In genomic region chr18:75205760-75206109, GRCh38 we compare ENCODE assay signal across 9 cellular contexts. TPM values are rescaled to one million over a fixed set of nuclear protein-coding genes. Genes with fewer than 3 reads are reported as not detected.
DNase-seq lines count a peak whose midpoint lies in the region; TF ChIP-seq lines count a peak whose summit lies in the region.
"Had no signal": no experiment of that assay in that cellular context is flagged by ENCODE, and none has a peak within 500 bp of the region (broad histone marks: within the 10 kb centered on the region; RNA-seq: fewer than 3 reads in every experiment).

No MANE protein-coding gene starts in this region.

- no peak for TF ChIP-seq CTCF in fibroblast of villous mesenchyme (IDR thresholded peaks at IDR 0.05; ENCODE audit: insufficient read depth, low read depth, low read length)
- no peak for TF ChIP-seq CTCF in sigmoid colon (IDR thresholded peaks at IDR 0.05)
- no peak for TF ChIP-seq CTCF in WERI-Rb-1 (IDR thresholded peaks at IDR 0.05; ENCODE audit: low read depth, low read length)

- intact Hi-C loops in sigmoid colon (cut with DNase I) = loop anchor here (5.0 to 10.0 kb wide), 4 partner anchors 252 to 608 kb away; partner anchors contain the start of gene ZNF407

- TF ChIP-seq POLR2A in sigmoid colon (IDR thresholded peaks at IDR 0.05) = no peak

- H3K36me3 ChIP-seq in sigmoid colon (peaks cover 0 to 9% (median 2%) of the 10 kb centered on the region in 4 donors), WERI-Rb-1 (peaks cover 12% of the 10 kb centered on the region)

- H3K27me3 ChIP-seq in sigmoid colon = no peaks in the 10 kb centered on the region
- no peaks in the 10 kb centered on the region for H3K27me3 ChIP-seq in WERI-Rb-1 (ENCODE audit: insufficient read depth, low read depth, severe bottlenecking)

- H3K27ac ChIP-seq in sigmoid colon (peak overlapping the region; percentile 98 to 99 (median 98)), WERI-Rb-1 (no peak overlapping the region)

- H3K9me3 ChIP-seq in sigmoid colon (no peaks in the 10 kb centered on the region), WERI-Rb-1 (ENCODE audit: severe bottlenecking) (no peaks in the 10 kb centered on the region)

- WGBS in sigmoid colon, 2 donors = 66 to 80% methylated on average over 9 of the region's 9 CpGs

- TF ChIP-seq EP300 in sigmoid colon (IDR thresholded peaks at IDR 0.05) = peak in 1 of 4 donors; percentile 31

- DNase-seq in ELF-1 (ENCODE audit: low read depth, low spot score) = peak; percentile 58
- DNase-seq in NCI-H526 treated with DMSO at 0.1 percent for 48 hours (lab: John Stamatoyannopoulos, UW) = peak; percentile 73
- DNase-seq in fibroblast of villous mesenchyme (ENCODE audit: low read depth) = peak; percentile 67
- no peak for DNase-seq in sigmoid colon
- DNase-seq in NCI-H128 (lab: John Stamatoyannopoulos, UW; ENCODE audit: unreplicated experiment) = no peak
- DNase-seq in KG1 (lab: John Stamatoyannopoulos, UW) = no peak
- DNase-seq in WERI-Rb-1 = no peak
- DNase-seq: activated CD4-positive, alpha-beta T cell treated with anti-CD3 and anti-CD28 coated beads, Interleukin-2, amount 10 ng/mL, durations not matched to agents 24 days and 14 days; cerebellar nuclear complex had no signal

- H3K4me1 ChIP-seq in sigmoid colon = peaks cover 0 to 65% (median 60%) of the 10 kb centered on the region in 4 donors

- H3K4me3 ChIP-seq in fibroblast of villous mesenchyme (ENCODE audit: low read depth, low read length) (peak overlapping the region; percentile 92), sigmoid colon (peak overlapping the region; percentile 72 to 100 (median 86)), WERI-Rb-1 (ENCODE audit: low read depth, low read length) (no peak overlapping the region)

RNA-seq across cellular contexts. Expression of gene PTGR3, which starts 3.2 kb away (rescaled TPM):
- total RNA-seq in fibroblast of villous mesenchyme (11.6 and 12.1 TPM in 2 replicates), sigmoid colon (10 to 100 TPM; 24.3 to 33.8 (median 25.4) TPM)
- 10 to 100 TPM; 22.7 to 31.8 (median 29.4) TPM for polyA plus RNA-seq in sigmoid colon

RNA-seq across cellular contexts. Expression of gene TSHZ1, which starts 4.9 kb away (rescaled TPM):
- 11.9 and 13.4 TPM in 2 replicates for total RNA-seq in fibroblast of villous mesenchyme
- total RNA-seq in sigmoid colon = 10 to 100 TPM; 23.0 to 29.4 (median 27.9) TPM
- 1 to 10 TPM; 7.8 to 9.8 (median 8.8) TPM for polyA plus RNA-seq in sigmoid colon

Comparison
In these comparisons a context has a peak if more than half of its experiments do, and no peak if none do; other contexts are left out.
1. DNase-seq: peak in ELF-1 (single experiment), NCI-H526 treated with DMSO at 0.1 percent for 48 hours (single experiment) and fibroblast of villous mesenchyme (single experiment); none in sigmoid colon (single experiment), NCI-H128 (single experiment), KG1 (single experiment) and WERI-Rb-1 (single experiment).